29 cellular contexts compared by ENCODE assay signal in genomic region chr19:5395996-5396939, GRCh38. TPM values are rescaled to one million over a fixed set of nuclear protein-coding genes. Genes with fewer than 3 reads are reported as not detected.
DNase-seq lines count a peak whose midpoint lies in the region; ATAC-seq and TF ChIP-seq lines count a peak whose summit lies in the region.
"Had no signal": no experiment of that assay in that cellular context is flagged by ENCODE, and none has a peak within 500 bp of the region (broad histone marks: within the 10 kb centered on the region; RNA-seq: fewer than 3 reads in every experiment).

No MANE protein-coding gene starts in this region.

- H3K27me3 ChIP-seq in H7 (ENCODE audit: control insufficient read depth, insufficient read depth, low read length) (no peaks in the 10 kb centered on the region), WERI-Rb-1 (ENCODE audit: insufficient read depth, low read depth, severe bottlenecking) (no peaks in the 10 kb centered on the region), neural cell (ENCODE audit: insufficient read depth, low read depth, low read length) (no peaks in the 10 kb centered on the region)
- H3K27me3 ChIP-seq in CD4-positive, alpha-beta T cell (ENCODE audit: control insufficient read depth, insufficient read depth, low read length): peaks cover 63% of the 10 kb centered on the region

- no peaks in the 10 kb centered on the region for H3K36me3 Mint-ChIP-seq in activated T-cell treated with anti-CD3 and anti-CD28 coated beads, Interleukin-2, amount 50 U/mL, for 24 hours (ENCODE audit: low read depth)
- H3K36me3 Mint-ChIP-seq in CD4-positive, alpha-beta T cell (ENCODE audit: low read depth): no peaks in the 10 kb centered on the region
- H3K36me3 Mint-ChIP-seq: activated naive CD4-positive, alpha-beta T cell treated with anti-CD3 and anti-CD28 coated beads, Interleukin-2, amount 10 ng/mL, durations not matched to agents 7 days and 5 days; IgD-negative memory B cell had no signal

- H3K9me2 ChIP-seq in neural cell (ENCODE audit: insufficient read depth, low read length): no peaks in the 10 kb centered on the region

- no peaks in the 10 kb centered on the region for H4K20me1 ChIP-seq in neural cell (ENCODE audit: insufficient read depth)

- H3K4me3 Mint-ChIP-seq in activated T-cell treated with anti-CD3 and anti-CD28 coated beads, Interleukin-2, amount 50 U/mL, for 24 hours: no peak overlapping the region
- H3K4me3 Mint-ChIP-seq in CD4-positive, alpha-beta T cell: no peak overlapping the region
- H3K4me3 Mint-ChIP-seq: activated naive CD4-positive, alpha-beta T cell treated with anti-CD3 and anti-CD28 coated beads, Interleukin-2, amount 10 ng/mL, durations not matched to agents 7 days and 5 days; activated T-cell treated with anti-CD3 and anti-CD28 coated beads, Interleukin-2, amount 50 U/mL, for 72 hours; IgD-negative memory B cell; naive thymus-derived CD4-positive, alpha-beta T cell had no signal

- no peak overlapping the region for H3K4me2 ChIP-seq in neural cell (ENCODE audit: low read length)
- H3K4me2 ChIP-seq: A549 had no signal

- H3K27ac Mint-ChIP-seq in activated T-cell treated with anti-CD3 and anti-CD28 coated beads, Interleukin-2, amount 50 U/mL, for 24 hours: no peak overlapping the region
- H3K27ac Mint-ChIP-seq in CD4-positive, alpha-beta T cell: no peak overlapping the region
- H3K27ac Mint-ChIP-seq: activated naive CD4-positive, alpha-beta T cell treated with anti-CD3 and anti-CD28 coated beads, Interleukin-2, amount 10 ng/mL, durations not matched to agents 7 days and 5 days; activated T-cell treated with anti-CD3 and anti-CD28 coated beads, Interleukin-2, amount 50 U/mL, for 72 hours; IgD-negative memory B cell; naive thymus-derived CD4-positive, alpha-beta T cell had no signal

- peak overlapping the region; percentile 57 for H3K9ac ChIP-seq in neural cell (ENCODE audit: low read length)
- H3K9ac ChIP-seq: GM23248 had no signal

- peaks cover 82% of the 10 kb centered on the region for H3K27me3 Mint-ChIP-seq in activated T-cell treated with anti-CD3 and anti-CD28 coated beads, Interleukin-2, amount 50 U/mL, for 24 hours
- H3K27me3 Mint-ChIP-seq in CD4-positive, alpha-beta T cell: peaks cover 78% of the 10 kb centered on the region

- intact Hi-C loops in CD4-positive, alpha-beta T cell (cut with DNase I, micrococcal nuclease): no loop called here

- DNase-seq in NCI-H1694 treated with DMSO at 0.1 percent for 48 hours (lab: John Stamatoyannopoulos, UW) (peak; percentile 5), NCI-H1694 (lab: John Stamatoyannopoulos, UW) (no peak), H7 (peak; percentile 62), WERI-Rb-1 (peak; percentile 39)
- no peak for DNase-seq in activated T-cell treated with anti-CD3 and anti-CD28 coated beads, Interleukin-2, amount 50 U/mL, for 24 hours
- DNase-seq in CD4-positive, alpha-beta T cell: no peak
- DNase-seq: activated CD4-positive, alpha-beta T cell treated with anti-CD3 and anti-CD28 coated beads for 48 hours; activated naive CD4-positive, alpha-beta T cell treated with anti-CD3 and anti-CD28 coated beads, Interleukin-2, amount 10 ng/mL, durations not matched to agents 7 days and 5 days; activated T-cell treated with anti-CD3 and anti-CD28 coated beads, Interleukin-2, amount 50 U/mL, for 72 hours; BE2C; caudate nucleus; dermis blood vessel endothelial cell; EL; head of caudate nucleus; left cardiac atrium; mesenchymal stem cell; naive thymus-derived CD4-positive, alpha-beta T cell; NCI-H187; NCI-H510A treated with DMSO at 0.1 percent for 48 hours; OCI-M1; transverse colon had no signal

- H3K36me3 ChIP-seq in H7 (replicated peaks; ENCODE audit: control insufficient read depth, insufficient read depth, low read length): no peaks in the 10 kb centered on the region
- H3K36me3 ChIP-seq in WERI-Rb-1: no peaks in the 10 kb centered on the region
- no peaks in the 10 kb centered on the region for H3K36me3 ChIP-seq in neural cell (ENCODE audit: insufficient read depth, low read length)
- H3K36me3 ChIP-seq: BE2C, transverse colon had no signal

- no peaks in the 10 kb centered on the region for H3K4me1 Mint-ChIP-seq in activated T-cell treated with anti-CD3 and anti-CD28 coated beads, Interleukin-2, amount 50 U/mL, for 24 hours (ENCODE audit: low read depth)
- no peaks in the 10 kb centered on the region for H3K4me1 Mint-ChIP-seq in CD4-positive, alpha-beta T cell (ENCODE audit: low read depth)
- H3K4me1 Mint-ChIP-seq: activated naive CD4-positive, alpha-beta T cell treated with anti-CD3 and anti-CD28 coated beads, Interleukin-2, amount 10 ng/mL, durations not matched to agents 7 days and 5 days had no signal

- H3K9me3 ChIP-seq in WERI-Rb-1 (ENCODE audit: severe bottlenecking) (no peaks in the 10 kb centered on the region), neural cell (ENCODE audit: low read length) (no peaks in the 10 kb centered on the region)
- H3K9me3 ChIP-seq in CD4-positive, alpha-beta T cell (ENCODE audit: control insufficient read depth, low read length): peaks cover 6% of the 10 kb centered on the region
- H3K9me3 ChIP-seq: A549, BE2C, transverse colon had no signal

- peak; percentile 40 for TF ChIP-seq RAD21 in neural cell (conservative IDR thresholded peaks at IDR 0.05)

- H3F3A ChIP-seq in neural cell (ENCODE audit: insufficient read depth, low read length, poor library complexity, severe bottlenecking): peaks cover 4% of the 10 kb centered on the region

- H3K4me3 ChIP-seq in H7 (ENCODE audit: insufficient read depth, low read depth, low read length) (no peak overlapping the region), WERI-Rb-1 (ENCODE audit: low read depth, low read length) (peak overlapping the region; percentile 11; the same call in 1 of the 2 replicates), neural cell (ENCODE audit: low read length) (peak overlapping the region; percentile 44)
- H3K4me3 ChIP-seq: A549, GM23248, transverse colon had no signal

- no peaks in the 10 kb centered on the region for H3K79me2 ChIP-seq in neural cell (replicated peaks; ENCODE audit: insufficient read depth, low read length)

- ATAC-seq in GM19452 (IDR thresholded peaks at IDR 0.05; ENCODE audit: unreplicated experiment): no peak
- no peak for ATAC-seq in CD4-positive, alpha-beta T cell (ENCODE audit: poor library complexity)
- ATAC-seq: A549; activated T-cell treated with anti-CD3 and anti-CD28 coated beads, Interleukin-2, amount 50 U/mL, for 72 hours; left cardiac atrium; naive thymus-derived CD4-positive, alpha-beta T cell; Right ventricle myocardium inferior; sciatic nerve had no signal

- no peaks in the 10 kb centered on the region for H3K9me3 Mint-ChIP-seq in activated T-cell treated with anti-CD3 and anti-CD28 coated beads, Interleukin-2, amount 50 U/mL, for 24 hours
- H3K9me3 Mint-ChIP-seq in CD4-positive, alpha-beta T cell: peaks cover 3% of the 10 kb centered on the region

- peak overlapping the region; percentile 68 for H3K27ac ChIP-seq in WERI-Rb-1
- H3K27ac ChIP-seq in neural cell (ENCODE audit: low read length): peak overlapping the region; percentile 89
- no peak overlapping the region for H3K27ac ChIP-seq in CD4-positive, alpha-beta T cell (ENCODE audit: low read depth, low read length)
- H3K27ac ChIP-seq: A549, GM23248, transverse colon had no signal

- CTCF ChIA-PET in CD4-positive, alpha-beta T cell (lab: Charles Lee): no interaction called here

- peak overlapping the region; percentile 41 for H2AFZ ChIP-seq in neural cell (ENCODE audit: low read depth, low read length)
- H2AFZ ChIP-seq: GM23248 had no signal

- TF ChIP-seq CTCF in WERI-Rb-1 (IDR thresholded peaks at IDR 0.05; ENCODE audit: low read depth, low read length) (no peak), neural cell (IDR thresholded peaks at IDR 0.05; ENCODE audit: poor library complexity, severe bottlenecking) (peak; percentile 25)
- TF ChIP-seq CTCF in CD4-positive, alpha-beta T cell (IDR thresholded peaks at IDR 0.05): no peak

- TF ChIP-seq EP300 in neural cell (conservative IDR thresholded peaks at IDR 0.05; ENCODE audit: poor library complexity, severe bottlenecking): no peak

- POLR2A ChIA-PET in CD4-positive, alpha-beta T cell (lab: Charles Lee): no interaction called here

TF ChIP-seq in neural cell, 6 proteins besides CTCF, POLR2A, EP300 and RAD21:
- no peak for TF ChIP-seq POLR2AphosphoS5 (IDR thresholded peaks at IDR 0.05)
- TF ChIP-seq SMC3 (conservative IDR thresholded peaks at IDR 0.05; ENCODE audit: poor library complexity): peak; percentile 42
- no peak for TF ChIP-seq MXI1 (conservative IDR thresholded peaks at IDR 0.05; ENCODE audit: poor library complexity, severe bottlenecking)

RNA-seq across cellular contexts. Expression of gene PTPRS, which starts 55.7 kb away (rescaled TPM):
- 130 and 156 TPM in 2 replicates for total RNA-seq in H7 (2014; rRNA removed; shearing (Covaris generic))
- polyA plus RNA-seq in neural cell: 121 and 144 TPM in 2 replicates
- polyA minus RNA-seq in neural cell: 387 and 398 TPM in 2 replicates
- 1 to 10 TPM; 5.3 to 6.3 TPM for total RNA-seq in CD4-positive, alpha-beta T cell

RNA-seq across cellular contexts. Expression of gene ZNRF4, which starts 58.9 kb away (rescaled TPM):
- not detected in 2 replicates for total RNA-seq in H7 (2014; rRNA removed; shearing (Covaris generic))
- polyA plus RNA-seq in neural cell: not detected in 2 replicates
- polyA minus RNA-seq in neural cell: not detected in 2 replicates
- total RNA-seq in CD4-positive, alpha-beta T cell: not detected
- total RNA-seq: activated T-cell treated with anti-CD3 and anti-CD28 coated beads, Interleukin-2, amount 50 U/mL, for 72 hours; dermis blood vessel endothelial cell; GM23248; left cardiac atrium; M059J; naive thymus-derived CD4-positive, alpha-beta T cell; Right ventricle myocardium inferior; sciatic nerve; transverse colon had no signal
- polyA plus RNA-seq: A549; GM23248; IgD-negative memory B cell; naive thymus-derived CD4-positive, alpha-beta T cell had no signal

Comparison
In these comparisons a context has a peak if more than half of its experiments do, and no peak if none do; other contexts are left out.
1. DNase-seq: peak in NCI-H1694 treated with DMSO at 0.1 percent for 48 hours (single experiment), H7 (single experiment) and WERI-Rb-1 (single experiment); none in NCI-H1694 (single experiment), activated T-cell treated with anti-CD3 and anti-CD28 coated beads, Interleukin-2, amount 50 U/mL, for 24 hours (single experiment) and CD4-positive, alpha-beta T cell (0 of 10).
2. RNA of gene PTPRS, which starts 55.7 kb away (total RNA-seq): 130 to 156 TPM in H7; 5.3 to 6.3 TPM in CD4-positive, alpha-beta T cell; every median in the first group is over 10 times any median in the second.